Comparison of ENCODE assay signal across 1 cellular context in the genomic region with DNA sequence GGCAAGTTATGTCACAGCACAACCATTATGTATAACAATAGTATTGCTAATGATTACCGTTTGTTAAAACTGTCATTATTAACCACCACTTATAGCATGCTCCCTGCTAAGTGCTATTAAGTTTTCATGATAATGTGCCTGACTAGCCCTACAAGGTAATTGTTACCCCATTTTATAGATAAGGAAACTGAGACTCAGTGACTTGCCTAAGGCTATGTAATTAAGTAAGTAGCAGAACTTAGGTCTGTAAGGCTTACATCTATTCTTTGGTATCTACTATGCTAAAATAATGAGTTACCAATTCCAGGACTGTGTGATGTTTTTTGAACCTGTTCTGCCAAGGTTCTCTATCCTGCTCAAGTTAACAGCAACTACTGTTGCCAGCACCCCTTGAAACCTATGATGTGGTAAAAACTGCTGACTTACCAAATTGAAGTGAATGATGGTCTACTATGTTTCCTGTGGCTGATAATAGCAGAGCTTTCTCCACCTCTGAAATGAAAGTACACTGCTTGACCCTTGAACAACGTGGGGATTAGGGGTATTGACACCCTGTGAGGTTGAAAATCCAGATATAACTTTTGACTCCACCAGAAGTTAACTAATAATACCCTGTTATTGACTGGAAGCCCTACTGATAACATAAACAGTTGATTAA.
TF ChIP-seq lines count a peak whose summit lies in the region.

No MANE protein-coding gene starts in this region.

TF ChIP-seq in HEK293, 187 proteins besides CTCF, POLR2A, EP300 and RAD21 (continued from another document):
- TF ChIP-seq ZNF830 (tag by site-specific recombination; IDR thresholded peaks at IDR 0.05; ENCODE audit: low read depth) (no peak), ZNF629 (tag by site-specific recombination; IDR thresholded peaks at IDR 0.05) (no peak), ZNF423 (tag by site-specific recombination; IDR thresholded peaks at IDR 0.05) (no peak), HOXD13 (CRISPR knock-in tag; IDR thresholded peaks at IDR 0.05; ENCODE audit: borderline replicate concordance) (no peak), ZNF670 (tag by site-specific recombination; IDR thresholded peaks at IDR 0.05; ENCODE audit: low read depth) (no peak)
- TF ChIP-seq, protein P1, sequence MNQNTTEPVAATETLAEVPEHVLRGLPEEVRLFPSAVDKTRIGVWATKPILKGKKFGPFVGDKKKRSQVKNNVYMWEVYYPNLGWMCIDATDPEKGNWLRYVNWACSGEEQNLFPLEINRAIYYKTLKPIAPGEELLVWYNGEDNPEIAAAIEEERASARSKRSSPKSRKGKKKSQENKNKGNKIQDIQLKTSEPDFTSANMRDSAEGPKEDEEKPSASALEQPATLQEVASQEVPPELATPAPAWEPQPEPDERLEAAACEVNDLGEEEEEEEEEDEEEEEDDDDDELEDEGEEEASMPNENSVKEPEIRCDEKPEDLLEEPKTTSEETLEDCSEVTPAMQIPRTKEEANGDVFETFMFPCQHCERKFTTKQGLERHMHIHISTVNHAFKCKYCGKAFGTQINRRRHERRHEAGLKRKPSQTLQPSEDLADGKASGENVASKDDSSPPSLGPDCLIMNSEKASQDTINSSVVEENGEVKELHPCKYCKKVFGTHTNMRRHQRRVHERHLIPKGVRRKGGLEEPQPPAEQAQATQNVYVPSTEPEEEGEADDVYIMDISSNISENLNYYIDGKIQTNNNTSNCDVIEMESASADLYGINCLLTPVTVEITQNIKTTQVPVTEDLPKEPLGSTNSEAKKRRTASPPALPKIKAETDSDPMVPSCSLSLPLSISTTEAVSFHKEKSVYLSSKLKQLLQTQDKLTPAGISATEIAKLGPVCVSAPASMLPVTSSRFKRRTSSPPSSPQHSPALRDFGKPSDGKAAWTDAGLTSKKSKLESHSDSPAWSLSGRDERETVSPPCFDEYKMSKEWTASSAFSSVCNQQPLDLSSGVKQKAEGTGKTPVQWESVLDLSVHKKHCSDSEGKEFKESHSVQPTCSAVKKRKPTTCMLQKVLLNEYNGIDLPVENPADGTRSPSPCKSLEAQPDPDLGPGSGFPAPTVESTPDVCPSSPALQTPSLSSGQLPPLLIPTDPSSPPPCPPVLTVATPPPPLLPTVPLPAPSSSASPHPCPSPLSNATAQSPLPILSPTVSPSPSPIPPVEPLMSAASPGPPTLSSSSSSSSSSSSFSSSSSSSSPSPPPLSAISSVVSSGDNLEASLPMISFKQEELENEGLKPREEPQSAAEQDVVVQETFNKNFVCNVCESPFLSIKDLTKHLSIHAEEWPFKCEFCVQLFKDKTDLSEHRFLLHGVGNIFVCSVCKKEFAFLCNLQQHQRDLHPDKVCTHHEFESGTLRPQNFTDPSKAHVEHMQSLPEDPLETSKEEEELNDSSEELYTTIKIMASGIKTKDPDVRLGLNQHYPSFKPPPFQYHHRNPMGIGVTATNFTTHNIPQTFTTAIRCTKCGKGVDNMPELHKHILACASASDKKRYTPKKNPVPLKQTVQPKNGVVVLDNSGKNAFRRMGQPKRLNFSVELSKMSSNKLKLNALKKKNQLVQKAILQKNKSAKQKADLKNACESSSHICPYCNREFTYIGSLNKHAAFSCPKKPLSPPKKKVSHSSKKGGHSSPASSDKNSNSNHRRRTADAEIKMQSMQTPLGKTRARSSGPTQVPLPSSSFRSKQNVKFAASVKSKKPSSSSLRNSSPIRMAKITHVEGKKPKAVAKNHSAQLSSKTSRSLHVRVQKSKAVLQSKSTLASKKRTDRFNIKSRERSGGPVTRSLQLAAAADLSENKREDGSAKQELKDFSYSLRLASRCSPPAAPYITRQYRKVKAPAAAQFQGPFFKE (tag by site-specific recombination; IDR thresholded peaks at IDR 0.05; ENCODE audit: borderline replicate concordance) = no peak
